Comparison of ENCODE assay signal across 8 cellular contexts in genomic region chr6:149897015-149897697, GRCh38. TPM values are rescaled to one million over a fixed set of nuclear protein-coding genes. Genes with fewer than 3 reads are reported as not detected.
DNase-seq lines count a peak whose midpoint lies in the region; ATAC-seq and TF ChIP-seq lines count a peak whose summit lies in the region.

No MANE protein-coding gene starts in this region.

- H3K36me3 ChIP-seq in spleen: no peaks in the 10 kb centered on the region

- H3K27me3 ChIP-seq in right cardiac atrium (ENCODE audit: control insufficient read depth, insufficient read depth) (no peaks in the 10 kb centered on the region), spleen (replicated peaks in 1 of 7) (peaks cover 0 to 5% (median 0%) of the 10 kb centered on the region in 7 donors)

- WGBS in right cardiac atrium: 47% methylated on average over 13 of the region's 13 CpGs
- WGBS in spleen, 5 donors: 52 to 69% (median 59%) methylated on average over 13 of the region's 13 CpGs

- TF ChIP-seq CTCF in spleen (IDR thresholded peaks at IDR 0.05 in 8 of 11, conservative IDR thresholded peaks at IDR 0.05 in 3 of 11) (no peak), GM20000 (IDR thresholded peaks at IDR 0.05; ENCODE audit: extremely low read depth, missing control alignments) (no peak)

- H3K9me3 ChIP-seq in right cardiac atrium (ENCODE audit: control insufficient read depth, low read length): no peaks in the 10 kb centered on the region
- no peaks in the 10 kb centered on the region for H3K9me3 ChIP-seq in spleen

- peak; percentile 88 to 90 for ATAC-seq in right cardiac atrium

- H3K27ac ChIP-seq in right cardiac atrium (ENCODE audit: low read length) (peak overlapping the region; percentile 66), spleen (peak overlapping the region; percentile 33 to 85 (median 82))

- TF ChIP-seq POLR2A in spleen (IDR thresholded peaks at IDR 0.05): no peak

- intact Hi-C loops in right cardiac atrium (cut with DNase I) (no loop called here), spleen (cut with DNase I; ENCODE audit: low total_unique reads) (no loop called here)

- DNase-seq in GOT3 (lab: John Stamatoyannopoulos, UW) (peak; percentile 65), amniotic stem cell (lab: John Stamatoyannopoulos, UW) (peak; percentile 42), right cardiac atrium (peak; percentile 91 to 95 (median 91)), spleen (peak; percentile 69), NCI-H82 (lab: John Stamatoyannopoulos, UW) (no peak), NCI-H345 treated with DMSO at 0.1 percent for 48 hours (lab: John Stamatoyannopoulos, UW; ENCODE audit: unreplicated experiment) (no peak), GM20000 (ENCODE audit: low spot score) (no peak)
- DNase-seq in stimulated activated CD4-positive, alpha-beta T cell treated with anti-CD3 and anti-CD28 coated beads, Interleukin-4, amount 100 ng/mL, for 1 hour: no peak

- no peak overlapping the region for H3K4me3 ChIP-seq in right cardiac atrium (ENCODE audit: low read length)
- H3K4me3 ChIP-seq in spleen: peak overlapping the region in 3 of 8 donors; percentile 5 to 48 (median 23)

- H3K4me1 ChIP-seq in right cardiac atrium (ENCODE audit: control insufficient read depth, insufficient read depth, low read length) (peaks cover 22% of the 10 kb centered on the region), spleen (peaks cover 8 to 36% (median 27%) of the 10 kb centered on the region in 6 donors)

RNA-seq across cellular contexts. Expression of gene RAET1E, which starts 0.8 kb away (rescaled TPM):
- total RNA-seq in right cardiac atrium: under 1 TPM; 0.17 to 0.45 (median 0.39) TPM
- polyA plus RNA-seq in right cardiac atrium: 0.41 TPM
- 1 to 10 TPM in 6 of 7 donors, under 1 TPM in 1; 0.94 to 3.4 (median 2.0) TPM for total RNA-seq in spleen
- polyA plus RNA-seq in spleen: under 1 TPM; 0.04 to 0.80 (median 0.23) TPM

RNA-seq across cellular contexts. Expression of gene RAET1G, which starts 25.8 kb away (rescaled TPM):
- under 1 TPM in 1 of 4 donors, not detected in 3; 0.43 TPM for total RNA-seq in right cardiac atrium
- polyA plus RNA-seq in right cardiac atrium: 0.20 TPM
- 1 to 10 TPM in 1 of 7 donors, not detected in 6; 1.2 TPM for total RNA-seq in spleen
- under 1 TPM in 1 of 3 donors, not detected in 2; 0.09 TPM for polyA plus RNA-seq in spleen

RNA-seq across cellular contexts. Expression of gene LRP11, which starts 33.0 kb away (rescaled TPM):
- total RNA-seq in right cardiac atrium: 10 to 100 TPM; 16.8 to 36.6 (median 23.5) TPM
- polyA plus RNA-seq in right cardiac atrium: 11.5 TPM
- 10 to 100 TPM in 3 of 7 donors, 1 to 10 TPM in 4; 5.3 to 15.0 (median 9.9) TPM for total RNA-seq in spleen
- 1 to 10 TPM in 2 of 3 donors, under 1 TPM in 1; 0.65 to 2.6 (median 2.0) TPM for polyA plus RNA-seq in spleen

RNA-seq across cellular contexts. Expression of gene ULBP2, which starts 44.7 kb away (rescaled TPM):
- 1 to 10 TPM in 3 of 4 donors, under 1 TPM in 1; 0.31 to 1.2 (median 1.1) TPM for total RNA-seq in right cardiac atrium
- polyA plus RNA-seq in right cardiac atrium: 1.1 TPM
- not detected for total RNA-seq in spleen
- polyA plus RNA-seq in spleen: under 1 TPM; 0.10 to 0.30 (median 0.20) TPM

Comparison
In these comparisons a context has a peak if more than half of its experiments do, and no peak if none do; other contexts are left out.
1. DNase-seq: peak in GOT3 (single experiment), amniotic stem cell (single experiment), right cardiac atrium (3 of 3) and spleen (single experiment); none in stimulated activated CD4-positive, alpha-beta T cell treated with anti-CD3 and anti-CD28 coated beads, Interleukin-4, amount 100 ng/mL, for 1 hour (single experiment), NCI-H82 (single experiment), NCI-H345 treated with DMSO at 0.1 percent for 48 hours (single experiment) and GM20000 (single experiment).